ENCODE assay signal across 8 cellular contexts in the genomic region with DNA sequence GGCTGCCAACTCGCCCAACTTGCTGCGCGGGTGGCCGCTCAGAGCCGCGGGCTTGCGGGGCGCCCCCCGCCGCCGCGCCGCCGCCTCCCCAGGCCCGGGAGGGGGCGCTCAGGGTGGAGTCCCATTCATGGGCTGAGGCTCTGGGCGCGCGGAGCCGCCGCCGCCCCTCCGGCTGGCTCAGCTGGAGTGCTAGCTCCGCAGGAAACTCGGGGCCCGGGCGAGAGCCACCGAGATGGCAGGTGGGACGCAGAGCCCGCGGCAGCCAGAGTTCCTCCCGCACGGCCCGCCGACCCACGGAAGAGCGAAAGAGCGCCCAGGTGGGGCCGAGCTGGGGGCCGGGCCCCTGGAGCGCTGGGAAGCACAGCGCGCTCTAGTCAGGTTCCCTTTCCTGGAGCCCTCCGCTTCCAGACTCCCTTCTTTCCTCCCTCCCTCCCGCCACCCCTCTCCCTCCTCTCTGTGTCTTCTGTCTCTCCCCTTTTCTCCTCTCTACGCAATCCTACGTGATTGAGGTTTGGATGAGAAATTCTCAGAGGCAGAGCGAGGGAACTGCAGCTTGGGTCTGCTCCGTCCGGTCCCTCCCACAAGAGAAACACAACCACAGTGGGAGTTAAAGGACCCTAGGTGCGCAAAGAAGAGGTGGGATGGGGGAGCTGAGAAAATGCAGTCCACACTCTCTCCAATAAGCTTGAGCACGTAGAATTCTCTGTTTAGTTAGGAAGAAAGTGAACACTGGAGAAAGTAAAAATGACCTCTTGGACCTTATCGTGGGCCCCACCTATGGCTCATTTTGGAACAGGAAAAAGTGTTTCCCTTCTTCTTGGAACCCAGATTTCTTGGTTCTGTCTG.
DNase-seq lines count a peak whose midpoint lies in the region; ATAC-seq and TF ChIP-seq lines count a peak whose summit lies in the region.

No MANE protein-coding gene starts in this region.

- no peaks in the 10 kb centered on the region for H3K9me3 ChIP-seq in hepatocyte (ENCODE audit: low read depth)
- H3K9me3 ChIP-seq in skeletal muscle satellite cell (replicated peaks; ENCODE audit: low read length): no peaks in the 10 kb centered on the region
- no peaks in the 10 kb centered on the region for H3K9me3 ChIP-seq in OCI-LY7 (ENCODE audit: low read length)

- intact Hi-C loops in OCI-LY7 (cut with micrococcal nuclease; ENCODE audit: unreplicated experiment): no loop called here

- ATAC-seq in GM21786 (IDR thresholded peaks at IDR 0.05; ENCODE audit: unreplicated experiment) (peak; percentile 11), HG02852 (IDR thresholded peaks at IDR 0.05; ENCODE audit: unreplicated experiment) (no peak)

- H3K27me3 ChIP-seq in ACC112 (ENCODE audit: insufficient read depth, low read length): peaks cover 68% of the 10 kb centered on the region
- peaks cover 71% of the 10 kb centered on the region for H3K27me3 ChIP-seq in hepatocyte
- peaks cover 51% of the 10 kb centered on the region for H3K27me3 ChIP-seq in skeletal muscle satellite cell (ENCODE audit: control insufficient read depth, insufficient read depth, low read length)

- H3K4me2 ChIP-seq in hepatocyte (peak overlapping the region; percentile 98), skeletal muscle satellite cell (ENCODE audit: low read length) (peak overlapping the region; percentile 94), OCI-LY7 (ENCODE audit: low read length) (no peak overlapping the region)

- H3K27ac ChIP-seq in ACC112 (ENCODE audit: low read depth, low read length) (no peak overlapping the region), RWPE1 (no peak overlapping the region), hepatocyte (no peak overlapping the region), OCI-LY7 (ENCODE audit: low read depth, low read length, poor library complexity, severe bottlenecking) (no peak overlapping the region)

- no peaks in the 10 kb centered on the region for H4K20me1 ChIP-seq in hepatocyte (ENCODE audit: insufficient read depth, poor library complexity, severe bottlenecking)
- H4K20me1 ChIP-seq in OCI-LY7 (ENCODE audit: insufficient read depth, low read length): no peaks in the 10 kb centered on the region

- H2AFZ ChIP-seq in ACC112 (ENCODE audit: low read length, unreplicated experiment) (no peak overlapping the region), hepatocyte (peak overlapping the region; percentile 66), OCI-LY7 (ENCODE audit: low read length) (no peak overlapping the region)

- POLR2A ChIA-PET in RWPE1 (lab: Yijun Ruan, JAX; ENCODE audit: low non-redundant PET): no interaction called here
- POLR2A ChIA-PET in OCI-LY7 (lab: Charles Lee): interaction anchor here (0.5 to 0.7 kb wide), 2 partner anchors 50 to 474 kb away, joined by 3 read pairs; no protein-coding TSS in a partner anchor

- H3K4me3 ChIP-seq in ACC112 (ENCODE audit: low read depth, low read length) (peak overlapping the region; percentile 73), hepatocyte (peak overlapping the region; percentile 75), skeletal muscle satellite cell (ENCODE audit: low read length) (peak overlapping the region; percentile 72), OCI-LY7 (ENCODE audit: low read depth, low read length, poor library complexity, severe bottlenecking) (no peak overlapping the region)

- no peaks in the 10 kb centered on the region for H3K4me1 ChIP-seq in ACC112 (ENCODE audit: control insufficient read depth, insufficient read depth, low read length, unreplicated experiment)
- H3K4me1 ChIP-seq in hepatocyte (ENCODE audit: insufficient read depth): no peaks in the 10 kb centered on the region
- H3K4me1 ChIP-seq in skeletal muscle satellite cell (ENCODE audit: control insufficient read depth, insufficient read depth, low read length): peaks cover 6% of the 10 kb centered on the region
- H3K4me1 ChIP-seq in OCI-LY7 (ENCODE audit: insufficient read depth, low read length, poor library complexity, severe bottlenecking): no peaks in the 10 kb centered on the region

- BruUV-seq in OCI-LY7 (replicated peaks; lab: Mats Ljungman, UMichigan): no TSS peak

- no peak overlapping the region for H3K9ac ChIP-seq in skeletal muscle satellite cell (ENCODE audit: low read depth, low read length)

- CTCF ChIA-PET in RWPE1 (lab: Yijun Ruan, JAX) (interaction anchor here (0.6 to 1.8 kb wide), 4 partner anchors 13 to 1137 kb away, joined by 4 to 6 read pairs (median 4); no protein-coding TSS in a partner anchor), OCI-LY7 (lab: Charles Lee; ENCODE audit: unreplicated experiment) (no interaction called here)

- H3K36me3 ChIP-seq in ACC112 (ENCODE audit: insufficient read depth, low read length): no peaks in the 10 kb centered on the region
- H3K36me3 ChIP-seq in hepatocyte (replicated peaks; ENCODE audit: insufficient read depth, low read depth): no peaks in the 10 kb centered on the region
- H3K36me3 ChIP-seq in skeletal muscle satellite cell (ENCODE audit: insufficient read depth, low read length): no peaks in the 10 kb centered on the region
- H3K36me3 ChIP-seq in OCI-LY7 (ENCODE audit: insufficient read depth, low read length): no peaks in the 10 kb centered on the region

- H3K79me2 ChIP-seq in ACC112 (ENCODE audit: control insufficient read depth, insufficient read depth, low read length, unreplicated experiment) (no peaks in the 10 kb centered on the region), hepatocyte (no peaks in the 10 kb centered on the region), OCI-LY7 (ENCODE audit: insufficient read depth, low read depth, low read length) (no peaks in the 10 kb centered on the region)

- no peak for TF ChIP-seq CTCF in RWPE1 (conservative IDR thresholded peaks at IDR 0.05; ENCODE audit: low read depth)
- TF ChIP-seq CTCF in hepatocyte (IDR thresholded peaks at IDR 0.05; ENCODE audit: poor library complexity): peak; percentile 6
- no peak for TF ChIP-seq CTCF in OCI-LY7 (conservative IDR thresholded peaks at IDR 0.05; ENCODE audit: low read length)

- no peaks in the 10 kb centered on the region for H3K9me2 ChIP-seq in hepatocyte (replicated peaks; ENCODE audit: insufficient read depth)
- H3K9me2 ChIP-seq in OCI-LY7 (ENCODE audit: insufficient read depth, low read length): no peaks in the 10 kb centered on the region

- WGBS in hepatocyte (ENCODE audit: low lambda C conversion rate, missing lambda C conversion rate): 3% methylated on average over 32 of the region's 53 CpGs

- DNase-seq in RWPE1 (ENCODE audit: low spot score) (peak; percentile 13), hepatocyte (ENCODE audit: low spot score) (peak; percentile 18), OCI-LY7 (ENCODE audit: low spot score) (no peak)
- no peak for DNase-seq in activated CD8-positive, alpha-beta memory T cell treated with anti-CD3 and anti-CD28 coated beads, Interleukin-2, amount 50 U/mL, for 4 hours

Comparison
In these comparisons a context has a peak if more than half of its experiments do, and no peak if none do; other contexts are left out.
1. DNase-seq: peak in RWPE1 (single experiment) and hepatocyte (single experiment); none in OCI-LY7 (single experiment) and activated CD8-positive, alpha-beta memory T cell treated with anti-CD3 and anti-CD28 coated beads, Interleukin-2, amount 50 U/mL, for 4 hours (single experiment).